ENCODE assay signal across 26 cellular contexts in the genomic region with DNA sequence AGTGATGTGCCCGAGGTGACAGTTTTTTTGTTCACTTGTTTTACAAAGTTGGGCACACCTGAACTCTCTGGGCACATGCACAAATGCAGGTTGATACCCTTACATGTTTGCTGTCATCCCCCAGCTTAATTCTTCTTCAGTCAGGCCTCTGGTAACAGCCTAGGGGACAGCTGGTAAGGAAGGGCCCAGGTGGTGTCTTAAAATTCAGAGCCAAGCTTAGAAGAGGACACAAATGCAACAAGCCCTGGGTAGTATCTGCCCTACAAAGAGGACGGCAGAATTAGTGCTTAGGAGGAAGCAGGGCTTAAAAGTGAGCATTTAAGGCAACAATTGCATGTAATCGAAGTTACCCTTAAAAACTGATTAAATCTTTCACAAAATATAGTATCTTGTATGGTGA.
"Had no signal": no experiment of that assay in that cellular context is flagged by ENCODE, and none has a peak within 500 bp of the region (broad histone marks: within the 10 kb centered on the region; RNA-seq: fewer than 3 reads in every experiment).

No MANE protein-coding gene starts in this region.

- H3K4me3 ChIP-seq: esophagus squamous epithelium, gastrocnemius medialis, heart right ventricle, left lung, lower lobe of right lung, mucosa of descending colon had no signal

- H3K27me3 ChIP-seq: esophagus squamous epithelium, gastrocnemius medialis, left lung had no signal

- H3K27ac ChIP-seq: epithelial cell of prostate, esophagus squamous epithelium, gastrocnemius medialis, heart right ventricle, left lung, lower lobe of right lung had no signal

- H3K4me1 ChIP-seq: esophagus squamous epithelium, left lung, lower lobe of right lung had no signal

- FAIRE-seq: endometrium, islet of Langerhans, keratinocyte had no signal

- DNase-seq: cortex of kidney; effector CD8-positive, alpha-beta T cell; effector memory CD8-positive, alpha-beta T cell; endodermal cell; erythroblast; esophagus squamous epithelium; foreskin fibroblast; foreskin melanocyte; gastrocnemius medialis; glutamatergic neuron; head of caudate nucleus; heart right ventricle; hippocampal formation; left cardiac atrium; left lung; left ventricle myocardium superior; lower lobe of right lung; mesenchymal stem cell; mucosa of descending colon; naive B cell; naive thymus-derived CD8-positive, alpha-beta T cell had no signal

- ATAC-seq: effector memory CD8-positive, alpha-beta T cell; esophagus mucosa; gastrocnemius medialis; heart right ventricle; left cardiac atrium; left lung; left ventricle myocardium superior; lower lobe of right lung; mucosa of descending colon; naive thymus-derived CD8-positive, alpha-beta T cell had no signal

- H3K9me3 ChIP-seq: esophagus squamous epithelium, gastrocnemius medialis, heart right ventricle, left lung, lower lobe of right lung, mucosa of descending colon had no signal

- H3K36me3 ChIP-seq: gastrocnemius medialis, heart right ventricle, left lung, lower lobe of right lung had no signal
